ENCODE assay signal across 22 cellular contexts in genomic region chr21:33752260-33752659, GRCh38.
"Had no signal": no experiment of that assay in that cellular context is flagged by ENCODE, and none has a peak within 500 bp of the region (broad histone marks: within the 10 kb centered on the region; RNA-seq: fewer than 3 reads in every experiment).

No MANE protein-coding gene starts in this region.

- ATAC-seq: mucosa of descending colon; naive thymus-derived CD4-positive, alpha-beta T cell; natural killer cell treated with Interleukin-12 subunit alpha and Interleukin-12 subunit beta and Interleukin-15 and Interleukin-18, amount 100 ng/mL, for 72 hours; pancreas; right cardiac atrium had no signal

- DNase-seq: islet precursor cell; left ventricle myocardium inferior; midbrain; mucosa of descending colon; naive thymus-derived CD4-positive, alpha-beta T cell; nucleus accumbens; pancreas; posterior cingulate gyrus; retina; right cardiac atrium; sigmoid colon; small intestine; spleen; stimulated activated CD4-positive, alpha-beta T cell treated with anti-CD3 and anti-CD28 coated beads, Interleukin-4, amount 100 ng/mL, for 24 hours; stimulated activated naive CD4-positive, alpha-beta T cell; substantia nigra; uterus had no signal

- H3K27ac ChIP-seq: hepatocyte, pancreas, prostate gland, sigmoid colon, spleen, uterus had no signal

- H3K27me3 ChIP-seq: hepatocyte, pancreas, sigmoid colon, spleen, tibial nerve, uterus had no signal

- H3K36me3 ChIP-seq: pancreas, prostate gland, uterus had no signal

- H3K9me3 ChIP-seq: pancreas, prostate gland had no signal

- H3K4me1 ChIP-seq: prostate gland, spleen, uterus had no signal

- H3K4me3 ChIP-seq: hepatocyte, left ventricle myocardium inferior, lung, mucosa of descending colon, pancreas, prostate gland, sigmoid colon, spleen, tibial nerve, uterus had no signal

- FAIRE-seq: pancreas, small intestine had no signal

- H2AFZ ChIP-seq: hepatocyte had no signal

- H3K4me2 ChIP-seq: hepatocyte had no signal
